12 cellular contexts compared by ENCODE assay signal in genomic region chr4:74886490-74886889, GRCh38. TPM values are rescaled to one million over a fixed set of nuclear protein-coding genes. Genes with fewer than 3 reads are reported as not detected.
DNase-seq lines count a peak whose midpoint lies in the region; ATAC-seq, FAIRE-seq and TF ChIP-seq lines count a peak whose summit lies in the region.
"Had no signal": no experiment of that assay in that cellular context is flagged by ENCODE, and none has a peak within 500 bp of the region (broad histone marks: within the 10 kb centered on the region; RNA-seq: fewer than 3 reads in every experiment).

No MANE protein-coding gene starts in this region.

- H3K36me3 Mint-ChIP-seq in WTC11 (peaks cover 8% of the 10 kb centered on the region), T-cell (no peaks in the 10 kb centered on the region)

- H3K4me1 Mint-ChIP-seq in WTC11 = peaks cover 11% of the 10 kb centered on the region
- H3K4me1 Mint-ChIP-seq in T-cell = no peaks in the 10 kb centered on the region
- H3K4me1 Mint-ChIP-seq: activated naive CD8-positive, alpha-beta T cell treated with anti-CD3 and anti-CD28 coated beads, Interleukin-2, amount 50 U/mL, for 24 hours had no signal

- H3K9me3 Mint-ChIP-seq in WTC11 (peaks cover 21% of the 10 kb centered on the region), T-cell (no peaks in the 10 kb centered on the region)

- CTCF ChIA-PET in WTC11 (lab: Charles Lee) = no interaction called here
- CTCF ChIA-PET in T-cell (lab: Charles Lee) = no interaction called here

- ATAC-seq in HG02970 (IDR thresholded peaks at IDR 0.05; ENCODE audit: low FRiP score, unreplicated experiment) (no peak), WTC11 (no peak), T-cell (replicated peaks in 1 of 4) (no peak)
- ATAC-seq: activated naive CD8-positive, alpha-beta T cell treated with anti-CD3 and anti-CD28 coated beads, Interleukin-2, amount 50 U/mL, for 24 hours had no signal

- DNase-seq in GM18507 (ENCODE audit: extremely low spot score, insufficient read length, low read depth) = no peak
- DNase-seq in NCI-H460 (ENCODE audit: extremely low read depth, low read depth) = peak; percentile 5
- peak; percentile 86 for DNase-seq in dermis blood vessel endothelial cell
- DNase-seq in pulmonary artery endothelial cell (ENCODE audit: low read depth, low spot score) = peak; percentile 35
- DNase-seq in WTC11 (ENCODE audit: low spot score) = no peak
- DNase-seq in T-cell = no peak
- DNase-seq: activated naive CD8-positive, alpha-beta T cell treated with anti-CD3 and anti-CD28 coated beads, Interleukin-2, amount 50 U/mL, for 24 hours; Karpas-422; left ventricle myocardium inferior; Peyer's patch had no signal

- no peak for TF ChIP-seq CTCF in WTC11 (IDR thresholded peaks at IDR 0.05)

- FAIRE-seq in GM18507 (lab: Jason Lieb, UNC) = peak; percentile 63
- FAIRE-seq: G401.6 had no signal

- no peak overlapping the region for H3K27ac Mint-ChIP-seq in WTC11
- no peak overlapping the region for H3K27ac Mint-ChIP-seq in T-cell
- H3K27ac Mint-ChIP-seq: activated naive CD8-positive, alpha-beta T cell treated with anti-CD3 and anti-CD28 coated beads, Interleukin-2, amount 50 U/mL, for 24 hours had no signal

- H3K27me3 Mint-ChIP-seq in WTC11 (ENCODE audit: low read depth) (no peaks in the 10 kb centered on the region), T-cell (peaks cover 0 to 6% of the 10 kb centered on the region in 2 donors)

- POLR2A ChIA-PET in WTC11 (lab: Charles Lee) = no interaction called here
- POLR2A ChIA-PET in T-cell (lab: Charles Lee) = no interaction called here

- H3K4me3 Mint-ChIP-seq in WTC11 = no peak overlapping the region
- no peak overlapping the region for H3K4me3 Mint-ChIP-seq in T-cell
- H3K4me3 Mint-ChIP-seq: activated naive CD8-positive, alpha-beta T cell treated with anti-CD3 and anti-CD28 coated beads, Interleukin-2, amount 50 U/mL, for 24 hours had no signal

TF ChIP-seq in WTC11, 78 proteins besides CTCF, POLR2A, EP300 and RAD21:
- TF ChIP-seq, protein P1, sequence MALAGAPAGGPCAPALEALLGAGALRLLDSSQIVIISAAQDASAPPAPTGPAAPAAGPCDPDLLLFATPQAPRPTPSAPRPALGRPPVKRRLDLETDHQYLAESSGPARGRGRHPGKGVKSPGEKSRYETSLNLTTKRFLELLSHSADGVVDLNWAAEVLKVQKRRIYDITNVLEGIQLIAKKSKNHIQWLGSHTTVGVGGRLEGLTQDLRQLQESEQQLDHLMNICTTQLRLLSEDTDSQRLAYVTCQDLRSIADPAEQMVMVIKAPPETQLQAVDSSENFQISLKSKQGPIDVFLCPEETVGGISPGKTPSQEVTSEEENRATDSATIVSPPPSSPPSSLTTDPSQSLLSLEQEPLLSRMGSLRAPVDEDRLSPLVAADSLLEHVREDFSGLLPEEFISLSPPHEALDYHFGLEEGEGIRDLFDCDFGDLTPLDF (CRISPR knock-in tag; IDR thresholded peaks at IDR 0.05) = no peak
- no peak for TF ChIP-seq ZNF219 (CRISPR knock-in tag; IDR thresholded peaks at IDR 0.05; ENCODE audit: borderline replicate concordance)
- no peak for TF ChIP-seq MAX (CRISPR knock-in tag; IDR thresholded peaks at IDR 0.05)
- TF ChIP-seq JUN (CRISPR knock-in tag; IDR thresholded peaks at IDR 0.05) = no peak

RNA-seq across cellular contexts. Expression of gene PARM1, which starts 46.4 kb away (rescaled TPM):
- 0.52 and 0.54 TPM in 2 replicates for total RNA-seq in NCI-H460 (2014; rRNA removed; shearing (Covaris generic))
- polyA plus RNA-seq in NCI-H460 (2014; cell fraction: nucleus; rRNA removed) = 0.05 and 0.13 TPM in 2 replicates
- total RNA-seq in dermis blood vessel endothelial cell (under 0.01 and 0.09 TPM in 2 replicates), pulmonary artery endothelial cell (0.04 and 0.07 TPM in 2 replicates), WTC11 (2021) (3.5 to 6.3 TPM (median 4.1 TPM) in 3 replicates), T-cell (under 1 TPM; 0.13 to 0.38 (median 0.26) TPM)

Comparison
In these comparisons a context has a peak if more than half of its experiments do, and no peak if none do; other contexts are left out.
1. DNase-seq: peak in NCI-H460 (single experiment), dermis blood vessel endothelial cell (single experiment) and pulmonary artery endothelial cell (single experiment); none in GM18507 (single experiment), WTC11 (single experiment) and T-cell (0 of 34).